Comparison of ENCODE assay signal across 15 cellular contexts in genomic region chr4:147546341-147546740, GRCh38.
DNase-seq lines count a peak whose midpoint lies in the region; ATAC-seq, FAIRE-seq and TF ChIP-seq lines count a peak whose summit lies in the region.
"Had no signal": no experiment of that assay in that cellular context is flagged by ENCODE, and none has a peak within 500 bp of the region (broad histone marks: within the 10 kb centered on the region; RNA-seq: fewer than 3 reads in every experiment).

No MANE protein-coding gene starts in this region.

- H3K4me1 Mint-ChIP-seq in osteocyte (ENCODE audit: unreplicated experiment) = peaks cover 51% of the 10 kb centered on the region

- H3K4me3 ChIP-seq in BJ (ENCODE audit: low read depth, low read length) = no peak overlapping the region
- H3K4me3 ChIP-seq: left ventricle myocardium inferior had no signal

- DNase-seq in BJ (ENCODE audit: low read depth) (peak; percentile 80), RKO (ENCODE audit: low spot score) (peak; percentile 45), dermis blood vessel endothelial cell (peak; percentile 52), osteocyte (ENCODE audit: extremely low spot score, unreplicated experiment) (no peak), NCI-H2029 (lab: John Stamatoyannopoulos, UW) (no peak), D721Med (ENCODE audit: insufficient read length, low spot score) (no peak)
- DNase-seq: CD8-positive, alpha-beta T cell; cortex of kidney; head of caudate nucleus; left ventricle myocardium inferior; NCI-H1436 had no signal

- CTCF ChIA-PET in BJ (lab: Yijun Ruan, JAX) = interaction anchor here (0.6 to 1.7 kb wide), 6 partner anchors 10 to 384 kb away, joined by 3 to 4 read pairs (median 3); no protein-coding TSS in a partner anchor

- no peaks in the 10 kb centered on the region for H3K36me3 ChIP-seq in BJ (ENCODE audit: control insufficient read depth, insufficient read depth, low read length)
- H3K36me3 ChIP-seq: left ventricle myocardium inferior had no signal

- peak overlapping the region; percentile 25 for H3K27ac Mint-ChIP-seq in osteocyte (ENCODE audit: unreplicated experiment)
- H3K27ac Mint-ChIP-seq: activated T-helper 2 cell treated with anti-CD3 and anti-CD28 coated beads, Interferon-gamma antibody, Interleukin-2, Interleukin-4, amounts not matched to agents 10 μg/mL and 5 μg/mL and 100 μg/mL, durations not matched to agents 14 hours and 24 hours and 36 hours; CD8-positive, alpha-beta T cell had no signal

- no peaks in the 10 kb centered on the region for H3K27me3 Mint-ChIP-seq in osteocyte (ENCODE audit: unreplicated experiment)

- H3K36me3 Mint-ChIP-seq in osteocyte (ENCODE audit: unreplicated experiment) = peaks cover 58% of the 10 kb centered on the region
- H3K36me3 Mint-ChIP-seq: CD8-positive, alpha-beta T cell had no signal

- H3K9me3 Mint-ChIP-seq in osteocyte (ENCODE audit: unreplicated experiment) = peaks cover 5% of the 10 kb centered on the region
- H3K9me3 Mint-ChIP-seq: activated T-helper 2 cell treated with anti-CD3 and anti-CD28 coated beads, Interferon-gamma antibody, Interleukin-2, Interleukin-4, amounts not matched to agents 10 μg/mL and 5 μg/mL and 100 μg/mL, durations not matched to agents 14 hours and 24 hours and 36 hours; CD8-positive, alpha-beta T cell; neural crest cell had no signal

- ATAC-seq in GM19397 (IDR thresholded peaks at IDR 0.05; ENCODE audit: unreplicated experiment) (no peak), HG03457 (IDR thresholded peaks at IDR 0.05; ENCODE audit: unreplicated experiment) (no peak)
- ATAC-seq: CD8-positive, alpha-beta T cell had no signal

- POLR2A ChIA-PET in BJ (lab: Charles Lee) = no interaction called here

- no peak overlapping the region for H3K4me3 Mint-ChIP-seq in osteocyte (ENCODE audit: unreplicated experiment)
- H3K4me3 Mint-ChIP-seq: CD8-positive, alpha-beta T cell; neural crest cell had no signal

- FAIRE-seq in D721Med (lab: Jason Lieb, UNC) = no peak

- no peak for TF ChIP-seq CTCF in BJ (IDR thresholded peaks at IDR 0.05; ENCODE audit: insufficient read depth, low read depth, low read length)
- no peak for TF ChIP-seq CTCF in osteocyte (IDR thresholded peaks at IDR 0.05)
- TF ChIP-seq CTCF in D721Med (IDR thresholded peaks at IDR 0.05; ENCODE audit: insufficient read depth, missing control alignments) = no peak

- no peaks in the 10 kb centered on the region for H3K27me3 ChIP-seq in BJ (ENCODE audit: control insufficient read depth, insufficient read depth, low read length)

Comparison
In these comparisons a context has a peak if more than half of its experiments do, and no peak if none do; other contexts are left out.
1. DNase-seq: peak in BJ (single experiment), RKO (single experiment) and dermis blood vessel endothelial cell (single experiment); none in osteocyte (single experiment), NCI-H2029 (single experiment) and D721Med (single experiment).